Comparison of ENCODE assay signal across 1 cellular context in the genomic region with DNA sequence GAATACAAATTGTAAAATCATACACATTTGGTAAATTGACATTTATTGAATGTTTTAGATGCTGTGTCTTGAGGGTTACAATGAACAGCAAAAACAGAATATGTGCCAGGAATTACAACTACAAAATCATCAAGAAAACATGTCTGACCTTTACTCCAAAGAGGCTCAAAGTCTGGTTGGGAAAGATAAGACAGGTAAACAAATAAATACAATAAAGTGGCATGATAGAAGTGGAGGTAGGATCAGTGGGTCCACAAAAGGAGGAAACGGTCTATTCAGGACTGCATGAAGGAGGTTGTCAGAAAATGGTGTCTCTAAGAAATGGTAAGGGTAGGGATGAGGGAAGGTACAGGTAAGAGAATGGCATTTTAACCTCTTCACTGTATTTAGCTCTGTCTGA.
TF ChIP-seq lines count a peak whose summit lies in the region.

No MANE protein-coding gene starts in this region.

TF ChIP-seq in HepG2, 621 proteins besides CTCF, POLR2A, EP300 and RAD21:
- TF ChIP-seq HOXD1 (CRISPR knock-in tag; IDR thresholded peaks at IDR 0.05) = no peak
- no peak for TF ChIP-seq GATAD1 (CRISPR knock-in tag; IDR thresholded peaks at IDR 0.05)
- no peak for TF ChIP-seq DMAP1 (CRISPR knock-in tag; IDR thresholded peaks at IDR 0.05)
- TF ChIP-seq RAD51 (IDR thresholded peaks at IDR 0.05; ENCODE audit: borderline replicate concordance) = no peak
- TF ChIP-seq KLF9 (CRISPR knock-in tag; IDR thresholded peaks at IDR 0.05; ENCODE audit: low read depth) = no peak
- TF ChIP-seq ZNF354B (CRISPR knock-in tag; IDR thresholded peaks at IDR 0.05) = no peak
- no peak for TF ChIP-seq ZNF563 (CRISPR knock-in tag; IDR thresholded peaks at IDR 0.05)
- TF ChIP-seq MTA1 (CRISPR knock-in tag; IDR thresholded peaks at IDR 0.05; ENCODE audit: borderline replicate concordance) = no peak
- TF ChIP-seq, protein P1, sequence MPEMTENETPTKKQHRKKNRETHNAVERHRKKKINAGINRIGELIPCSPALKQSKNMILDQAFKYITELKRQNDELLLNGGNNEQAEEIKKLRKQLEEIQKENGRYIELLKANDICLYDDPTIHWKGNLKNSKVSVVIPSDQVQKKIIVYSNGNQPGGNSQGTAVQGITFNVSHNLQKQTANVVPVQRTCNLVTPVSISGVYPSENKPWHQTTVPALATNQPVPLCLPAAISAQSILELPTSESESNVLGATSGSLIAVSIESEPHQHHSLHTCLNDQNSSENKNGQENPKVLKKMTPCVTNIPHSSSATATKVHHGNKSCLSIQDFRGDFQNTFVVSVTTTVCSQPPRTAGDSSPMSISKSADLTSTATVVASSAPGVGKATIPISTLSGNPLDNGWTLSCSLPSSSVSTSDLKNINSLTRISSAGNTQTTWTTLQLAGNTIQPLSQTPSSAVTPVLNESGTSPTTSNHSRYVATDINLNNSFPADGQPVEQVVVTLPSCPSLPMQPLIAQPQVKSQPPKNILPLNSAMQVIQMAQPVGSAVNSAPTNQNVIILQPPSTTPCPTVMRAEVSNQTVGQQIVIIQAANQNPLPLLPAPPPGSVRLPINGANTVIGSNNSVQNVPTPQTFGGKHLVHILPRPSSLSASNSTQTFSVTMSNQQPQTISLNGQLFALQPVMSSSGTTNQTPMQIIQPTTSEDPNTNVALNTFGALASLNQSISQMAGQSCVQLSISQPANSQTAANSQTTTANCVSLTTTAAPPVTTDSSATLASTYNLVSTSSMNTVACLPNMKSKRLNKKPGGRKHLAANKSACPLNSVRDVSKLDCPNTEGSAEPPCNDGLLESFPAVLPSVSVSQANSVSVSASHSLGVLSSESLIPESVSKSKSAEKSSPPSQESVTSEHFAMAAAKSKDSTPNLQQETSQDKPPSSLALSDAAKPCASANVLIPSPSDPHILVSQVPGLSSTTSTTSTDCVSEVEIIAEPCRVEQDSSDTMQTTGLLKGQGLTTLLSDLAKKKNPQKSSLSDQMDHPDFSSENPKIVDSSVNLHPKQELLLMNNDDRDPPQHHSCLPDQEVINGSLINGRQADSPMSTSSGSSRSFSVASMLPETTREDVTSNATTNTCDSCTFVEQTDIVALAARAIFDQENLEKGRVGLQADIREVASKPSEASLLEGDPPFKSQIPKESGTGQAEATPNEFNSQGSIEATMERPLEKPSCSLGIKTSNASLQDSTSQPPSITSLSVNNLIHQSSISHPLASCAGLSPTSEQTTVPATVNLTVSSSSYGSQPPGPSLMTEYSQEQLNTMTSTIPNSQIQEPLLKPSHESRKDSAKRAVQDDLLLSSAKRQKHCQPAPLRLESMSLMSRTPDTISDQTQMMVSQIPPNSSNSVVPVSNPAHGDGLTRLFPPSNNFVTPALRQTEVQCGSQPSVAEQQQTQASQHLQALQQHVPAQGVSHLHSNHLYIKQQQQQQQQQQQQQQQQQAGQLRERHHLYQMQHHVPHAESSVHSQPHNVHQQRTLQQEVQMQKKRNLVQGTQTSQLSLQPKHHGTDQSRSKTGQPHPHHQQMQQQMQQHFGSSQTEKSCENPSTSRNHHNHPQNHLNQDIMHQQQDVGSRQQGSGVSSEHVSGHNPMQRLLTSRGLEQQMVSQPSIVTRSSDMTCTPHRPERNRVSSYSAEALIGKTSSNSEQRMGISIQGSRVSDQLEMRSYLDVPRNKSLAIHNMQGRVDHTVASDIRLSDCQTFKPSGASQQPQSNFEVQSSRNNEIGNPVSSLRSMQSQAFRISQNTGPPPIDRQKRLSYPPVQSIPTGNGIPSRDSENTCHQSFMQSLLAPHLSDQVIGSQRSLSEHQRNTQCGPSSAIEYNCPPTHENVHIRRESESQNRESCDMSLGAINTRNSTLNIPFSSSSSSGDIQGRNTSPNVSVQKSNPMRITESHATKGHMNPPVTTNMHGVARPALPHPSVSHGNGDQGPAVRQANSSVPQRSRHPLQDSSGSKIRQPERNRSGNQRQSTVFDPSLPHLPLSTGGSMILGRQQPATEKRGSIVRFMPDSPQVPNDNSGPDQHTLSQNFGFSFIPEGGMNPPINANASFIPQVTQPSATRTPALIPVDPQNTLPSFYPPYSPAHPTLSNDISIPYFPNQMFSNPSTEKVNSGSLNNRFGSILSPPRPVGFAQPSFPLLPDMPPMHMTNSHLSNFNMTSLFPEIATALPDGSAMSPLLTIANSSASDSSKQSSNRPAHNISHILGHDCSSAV (CRISPR knock-in tag; IDR thresholded peaks at IDR 0.05; ENCODE audit: borderline replicate concordance) = no peak
- TF ChIP-seq ZMYM3 (CRISPR knock-in tag; IDR thresholded peaks at IDR 0.05) = no peak
- no peak for TF ChIP-seq POLR2AphosphoS2 (IDR thresholded peaks at IDR 0.05; ENCODE audit: low read depth, low read length)
- TF ChIP-seq TIGD3 (CRISPR knock-in tag; IDR thresholded peaks at IDR 0.05; ENCODE audit: borderline replicate concordance) = no peak
- TF ChIP-seq ZNF451 (CRISPR knock-in tag; IDR thresholded peaks at IDR 0.05) = no peak
- TF ChIP-seq NONO (IDR thresholded peaks at IDR 0.05) = no peak
- TF ChIP-seq NONO (CRISPR knock-in tag; conservative IDR thresholded peaks at IDR 0.05) = no peak
- TF ChIP-seq NPAS2 (CRISPR knock-in tag; IDR thresholded peaks at IDR 0.05; ENCODE audit: borderline replicate concordance) = no peak
- no peak for TF ChIP-seq NCOA1 (CRISPR knock-in tag; IDR thresholded peaks at IDR 0.05)
